Comparison of ENCODE assay signal across 8 cellular contexts in genomic region chr13:28718538-28719226, GRCh38. TPM values are rescaled to one million over a fixed set of nuclear protein-coding genes. Genes with fewer than 3 reads are reported as not detected.
DNase-seq lines count a peak whose midpoint lies in the region; ATAC-seq and TF ChIP-seq lines count a peak whose summit lies in the region.

Gene SLC46A3, minus strand, starts transcription at chr13:28718970. Its CDS starts 972 bp downstream, at chr13:28717998.

- peaks cover 33% of the 10 kb centered on the region for H3K4me1 Mint-ChIP-seq in stimulated activated naive CD8-positive, alpha-beta T cell treated with anti-CD3 and anti-CD28 coated beads, Interleukin-15, amount 100 ng/mL, for 72 hours

- no peaks in the 10 kb centered on the region for H3K9me3 Mint-ChIP-seq in stimulated activated naive CD8-positive, alpha-beta T cell treated with anti-CD3 and anti-CD28 coated beads, Interleukin-15, amount 100 ng/mL, for 72 hours

- H3K36me3 ChIP-seq in DOHH2 (ENCODE audit: control insufficient read depth, low read length) (no peaks in the 10 kb centered on the region), RWPE2 (ENCODE audit: low read depth) (no peaks in the 10 kb centered on the region), neural cell (ENCODE audit: insufficient read depth, low read length) (no peaks in the 10 kb centered on the region)

- TF ChIP-seq RAD21 in neural cell (conservative IDR thresholded peaks at IDR 0.05): no peak

- TF ChIP-seq EP300 in neural cell (conservative IDR thresholded peaks at IDR 0.05; ENCODE audit: poor library complexity, severe bottlenecking): peak; percentile 21

- TF ChIP-seq CTCF in DOHH2 (IDR thresholded peaks at IDR 0.05; ENCODE audit: low read depth, low read length, poor library complexity, severe bottlenecking) (peak; percentile 23), RWPE2 (IDR thresholded peaks at IDR 0.05; ENCODE audit: poor library complexity, severe bottlenecking) (no peak), fibroblast of the aortic adventitia (IDR thresholded peaks at IDR 0.05; ENCODE audit: insufficient read depth, low read length) (peak; percentile 13), neural cell (IDR thresholded peaks at IDR 0.05; ENCODE audit: poor library complexity, severe bottlenecking) (peak; percentile 50)

- H4K20me1 ChIP-seq in DOHH2 (ENCODE audit: control insufficient read depth, insufficient read depth, low read depth, low read length): no peaks in the 10 kb centered on the region
- no peaks in the 10 kb centered on the region for H4K20me1 ChIP-seq in neural cell (ENCODE audit: insufficient read depth)

- no peaks in the 10 kb centered on the region for H3K27me3 ChIP-seq in DOHH2 (ENCODE audit: control insufficient read depth, low read length)
- H3K27me3 ChIP-seq in RWPE2 (ENCODE audit: insufficient read depth, poor library complexity, severe bottlenecking): no peaks in the 10 kb centered on the region
- peaks cover 11% of the 10 kb centered on the region for H3K27me3 ChIP-seq in neural cell (ENCODE audit: insufficient read depth, low read depth, low read length)

- peak within 1 kb of the TSS; percentile 74 for H3K9ac ChIP-seq in neural cell (ENCODE audit: low read length)

- H3K4me3 Mint-ChIP-seq in stimulated activated naive CD8-positive, alpha-beta T cell treated with anti-CD3 and anti-CD28 coated beads, Interleukin-15, amount 100 ng/mL, for 72 hours: peak within 1 kb of the TSS; percentile 97 to 99

- H3K27ac ChIP-seq in DOHH2 (ENCODE audit: low read depth, low read length): no peak within 1 kb of the TSS
- peak within 1 kb of the TSS; percentile 69 for H3K27ac ChIP-seq in RWPE2 (ENCODE audit: poor library complexity, severe bottlenecking)
- peak within 1 kb of the TSS; percentile 19 for H3K27ac ChIP-seq in neural cell (ENCODE audit: low read length)

- H3K79me2 ChIP-seq in DOHH2 (ENCODE audit: control insufficient read depth, low read length) (no peaks in the 10 kb centered on the region), neural cell (replicated peaks; ENCODE audit: insufficient read depth, low read length) (no peaks in the 10 kb centered on the region)

- H3K9me2 ChIP-seq in DOHH2 (replicated peaks; ENCODE audit: control insufficient read depth, low read length): no peaks in the 10 kb centered on the region
- H3K9me2 ChIP-seq in neural cell (ENCODE audit: insufficient read depth, low read length): no peaks in the 10 kb centered on the region

- peak within 1 kb of the TSS; percentile 74 for H2AFZ ChIP-seq in neural cell (ENCODE audit: low read depth, low read length)

- H3K4me3 ChIP-seq in DOHH2 (ENCODE audit: low read length) (peak within 1 kb of the TSS; percentile 91), RWPE2 (ENCODE audit: severe bottlenecking) (peak within 1 kb of the TSS; percentile 48), fibroblast of the aortic adventitia (ENCODE audit: low read depth, low read length) (peak within 1 kb of the TSS; percentile 78), neural cell (ENCODE audit: low read length) (peak within 1 kb of the TSS; percentile 97)

- H3K27me3 Mint-ChIP-seq in stimulated activated naive CD8-positive, alpha-beta T cell treated with anti-CD3 and anti-CD28 coated beads, Interleukin-15, amount 100 ng/mL, for 72 hours: no peaks in the 10 kb centered on the region

- H3F3A ChIP-seq in DOHH2 (ENCODE audit: control insufficient read depth, insufficient read depth) (no peaks in the 10 kb centered on the region), neural cell (ENCODE audit: insufficient read depth, low read length, poor library complexity, severe bottlenecking) (no peaks in the 10 kb centered on the region)

- peak; percentile 92 for DNase-seq in KG1 (lab: John Stamatoyannopoulos, UW)
- DNase-seq in RWPE2 (ENCODE audit: low spot score): peak; percentile 91
- DNase-seq in activated effector memory CD4-positive, alpha-beta T cell treated with anti-CD3 and anti-CD28 coated beads, Interleukin-2, amount 50 U/mL, for 16 hours: peak; percentile 99
- peak; percentile 96 for DNase-seq in fibroblast of the aortic adventitia (ENCODE audit: low read depth)
- DNase-seq in stimulated activated naive CD8-positive, alpha-beta T cell treated with anti-CD3 and anti-CD28 coated beads, Interleukin-15, amount 100 ng/mL, for 72 hours: peak; percentile 95 to 97

- H3K4me1 ChIP-seq in DOHH2 (ENCODE audit: control insufficient read depth, low read length) (peaks cover 15% of the 10 kb centered on the region), RWPE2 (ENCODE audit: insufficient read depth, poor library complexity, severe bottlenecking) (peaks cover 30% of the 10 kb centered on the region)

- peak within 1 kb of the TSS; percentile 96 for H3K4me2 ChIP-seq in DOHH2 (ENCODE audit: low read length)
- peak within 1 kb of the TSS; percentile 66 for H3K4me2 ChIP-seq in neural cell (ENCODE audit: low read length)

- ATAC-seq in GM21723 (IDR thresholded peaks at IDR 0.05; ENCODE audit: unreplicated experiment): peak; percentile 98
- ATAC-seq in RWPE2 (ENCODE audit: low read depth): peak; percentile 95
- ATAC-seq in stimulated activated naive CD8-positive, alpha-beta T cell treated with anti-CD3 and anti-CD28 coated beads, Interleukin-15, amount 100 ng/mL, for 72 hours: peak; percentile 99

- H3K27ac Mint-ChIP-seq in stimulated activated naive CD8-positive, alpha-beta T cell treated with anti-CD3 and anti-CD28 coated beads, Interleukin-15, amount 100 ng/mL, for 72 hours: peak within 1 kb of the TSS; percentile 98 to 99

- H3K9me3 ChIP-seq in DOHH2 (ENCODE audit: control insufficient read depth, insufficient read depth, low read length): no peaks in the 10 kb centered on the region
- H3K9me3 ChIP-seq in RWPE2 (ENCODE audit: severe bottlenecking): no peaks in the 10 kb centered on the region
- H3K9me3 ChIP-seq in neural cell (ENCODE audit: low read length): no peaks in the 10 kb centered on the region

TF ChIP-seq in neural cell, 6 proteins besides CTCF, POLR2A, EP300 and RAD21:
- no peak for TF ChIP-seq TAF1 (IDR thresholded peaks at IDR 0.05; ENCODE audit: low read depth)
- no peak for TF ChIP-seq EZH2 (IDR thresholded peaks at IDR 0.05; ENCODE audit: borderline replicate concordance, insufficient read depth, low read length, poor library complexity, severe bottlenecking)
- TF ChIP-seq POLR2AphosphoS5 (IDR thresholded peaks at IDR 0.05): peak; percentile 29
- no peak for TF ChIP-seq REST (IDR thresholded peaks at IDR 0.05; ENCODE audit: borderline replicate concordance)
- TF ChIP-seq SMC3 (conservative IDR thresholded peaks at IDR 0.05; ENCODE audit: poor library complexity): peak; percentile 23
- TF ChIP-seq MXI1 (conservative IDR thresholded peaks at IDR 0.05; ENCODE audit: poor library complexity, severe bottlenecking): peak; percentile 52
TF ChIP-seq in neural cell: peak in this region for 3.

RNA-seq across cellular contexts. Expression of gene SLC46A3, which starts in this region (rescaled TPM):
- 3.4 TPM in 2 replicates for total RNA-seq in fibroblast of the aortic adventitia (ENCODE audit: low replicate concordance)
- polyA plus RNA-seq in neural cell: 6.5 and 7.4 TPM in 2 replicates
- 6.1 and 7.9 TPM in 2 replicates for polyA minus RNA-seq in neural cell
